In the genomic region with DNA sequence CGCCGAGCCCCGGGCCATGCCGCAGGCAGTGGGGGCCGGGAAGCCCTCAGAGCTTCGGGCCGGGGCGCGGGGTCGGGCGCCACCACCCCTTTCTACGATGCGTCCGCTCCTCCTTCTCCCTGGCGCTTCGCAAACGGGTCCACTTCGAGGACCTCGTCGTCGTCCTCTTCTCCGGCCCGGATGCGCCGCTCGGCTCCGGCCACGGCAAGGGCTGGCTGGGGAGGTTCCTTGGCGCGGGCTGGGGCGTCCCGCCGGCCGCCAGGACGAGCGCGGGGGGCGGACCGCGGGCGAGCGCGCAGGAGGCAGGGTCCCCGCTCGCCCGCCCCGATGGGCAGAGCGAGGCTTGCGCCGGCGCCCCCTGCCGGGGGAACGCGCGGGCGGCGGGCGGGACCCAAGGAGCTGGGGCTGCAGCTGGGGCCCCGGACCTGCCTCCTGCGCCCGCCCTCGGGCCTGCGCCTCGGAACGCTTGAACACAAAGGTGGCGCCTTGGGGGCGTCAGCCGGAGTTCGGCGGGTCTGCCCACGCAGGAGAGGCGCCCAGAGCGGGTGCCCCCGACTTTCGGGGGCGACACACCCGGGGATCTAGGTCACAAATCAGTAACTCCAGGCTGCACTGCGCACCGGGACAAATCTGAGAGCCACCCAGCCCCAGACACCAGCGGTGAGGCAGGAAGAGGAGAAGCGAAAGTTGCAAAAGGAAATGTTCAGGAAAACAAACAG, we compare ENCODE assay signal across 9 cellular contexts. TPM values are rescaled to one million over a fixed set of nuclear protein-coding genes. Genes with fewer than 3 reads are reported as not detected.
DNase-seq lines count a peak whose midpoint lies in the region; ATAC-seq and TF ChIP-seq lines count a peak whose summit lies in the region.
"Had no signal": no experiment of that assay in that cellular context is flagged by ENCODE, and none has a peak within 500 bp of the region (broad histone marks: within the 10 kb centered on the region; RNA-seq: fewer than 3 reads in every experiment).

A gene (minus strand): TSS at position 283 of the 719 bp plus-strand sequence.

- H3K36me3 ChIP-seq in mucosa of stomach (ENCODE audit: control insufficient read depth, insufficient read depth, low read length) (no peaks in the 10 kb centered on the region), suprapubic skin (no peaks in the 10 kb centered on the region)

- H3K27me3 Mint-ChIP-seq in activated CD4-positive, alpha-beta memory T cell treated with anti-CD3 and anti-CD28 coated beads for 36 hours = peaks cover 64% of the 10 kb centered on the region

- no peak for ATAC-seq in HG02840 (IDR thresholded peaks at IDR 0.05; ENCODE audit: low FRiP score, unreplicated experiment)

- CTCF ChIA-PET in activated CD4-positive, alpha-beta memory T cell treated with anti-CD3 and anti-CD28 coated beads for 36 hours (lab: Charles Lee) = interaction anchor here (0.6 to 3.3 kb wide), 27 partner anchors 9 to 1641 kb away, joined by 3 to 25 read pairs (median 3); no protein-coding TSS in a partner anchor

- H3K9ac ChIP-seq in mucosa of stomach (ENCODE audit: low read length) = peak within 1 kb of the TSS; percentile 55

- H3K4me1 Mint-ChIP-seq in activated CD4-positive, alpha-beta memory T cell treated with anti-CD3 and anti-CD28 coated beads for 36 hours (ENCODE audit: low read depth) = peaks cover 4% of the 10 kb centered on the region

- H3K27me3 ChIP-seq in mucosa of stomach (ENCODE audit: control insufficient read depth, insufficient read depth, low read length) (peaks cover 31% of the 10 kb centered on the region), suprapubic skin (peaks cover 29% of the 10 kb centered on the region)

- POLR2A ChIA-PET in activated CD4-positive, alpha-beta memory T cell treated with anti-CD3 and anti-CD28 coated beads for 36 hours (lab: Charles Lee) = no interaction called here

- no peak for TF ChIP-seq EP300 in suprapubic skin (IDR thresholded peaks at IDR 0.05)

- TF ChIP-seq POLR2A in erythroblast (IDR thresholded peaks at IDR 0.05; ENCODE audit: low read length) = no peak
- TF ChIP-seq POLR2A in suprapubic skin (IDR thresholded peaks at IDR 0.05) = no peak

- peak; percentile 55 to 67 for TF ChIP-seq CTCF in suprapubic skin (IDR thresholded peaks at IDR 0.05)

- H3K4me1 ChIP-seq in mucosa of stomach (ENCODE audit: control insufficient read depth, insufficient read depth, low read length) (peaks cover 47% of the 10 kb centered on the region), suprapubic skin (peaks cover 36% of the 10 kb centered on the region)

- H3K4me3 ChIP-seq in mucosa of stomach (ENCODE audit: low read length) (peak within 1 kb of the TSS; percentile 26), suprapubic skin (peak within 1 kb of the TSS; percentile 65)

- no peaks in the 10 kb centered on the region for H3K9me3 Mint-ChIP-seq in activated CD4-positive, alpha-beta memory T cell treated with anti-CD3 and anti-CD28 coated beads for 36 hours

- 2% methylated on average over 10 of the region's 81 CpGs for WGBS in suprapubic skin

- no peak within 1 kb of the TSS for H3K27ac Mint-ChIP-seq in activated CD4-positive, alpha-beta memory T cell treated with anti-CD3 and anti-CD28 coated beads for 36 hours

- peak within 1 kb of the TSS; percentile 69 for H3K27ac ChIP-seq in suprapubic skin

- peak; percentile 33 to 44 for DNase-seq in activated CD4-positive, alpha-beta T cell treated with anti-CD3 and anti-CD28 coated beads for 24 hours (ENCODE audit: low read depth in 2 of 2)
- DNase-seq in activated CD4-positive, alpha-beta T cell treated with anti-CD3 and anti-CD28 coated beads for 1 hour = no peak
- peak; percentile 46 for DNase-seq in M059J (ENCODE audit: low read depth)
- peak; percentile 59 for DNase-seq in activated CD4-positive, alpha-beta memory T cell treated with anti-CD3 and anti-CD28 coated beads for 36 hours
- peak; percentile 77 to 86 for DNase-seq in erythroblast (lab: John Stamatoyannopoulos, UW)
- peak in 1 of 2 donors; percentile 73 for DNase-seq in suprapubic skin (ENCODE audit: low spot score in 2 of 2)

- no peaks in the 10 kb centered on the region for H3K36me3 Mint-ChIP-seq in activated CD4-positive, alpha-beta memory T cell treated with anti-CD3 and anti-CD28 coated beads for 36 hours

- H3K9me3 ChIP-seq in mucosa of stomach (ENCODE audit: control insufficient read depth, low read length) (no peaks in the 10 kb centered on the region), suprapubic skin (no peaks in the 10 kb centered on the region)

- intact Hi-C loops in activated CD4-positive, alpha-beta memory T cell treated with anti-CD3 and anti-CD28 coated beads for 36 hours (cut with micrococcal nuclease) = loop anchor here (5.0 kb wide), 1 partner anchor 173 kb away; no protein-coding TSS in a partner anchor

- peak within 1 kb of the TSS; percentile 25 for H3K4me3 Mint-ChIP-seq in activated CD4-positive, alpha-beta memory T cell treated with anti-CD3 and anti-CD28 coated beads for 36 hours

RNA-seq across cellular contexts. Expression of the gene that starts here (rescaled TPM):
- 0.94 and 2.9 TPM in 2 replicates for total RNA-seq in M059J (2014; rRNA removed; shearing (Covaris generic))
- total RNA-seq in activated CD4-positive, alpha-beta memory T cell treated with anti-CD3 and anti-CD28 coated beads for 36 hours = under 1 TPM; 0.05 to 0.31 TPM
- total RNA-seq in suprapubic skin = 1 to 10 TPM; 3.3 to 7.3 (median 5.0) TPM
- total RNA-seq: pulmonary artery endothelial cell had no signal

Comparison
In these comparisons a context has a peak if more than half of its experiments do, and no peak if none do; other contexts are left out.
1. Peak in DNase-seq in activated CD4-positive, alpha-beta memory T cell treated with anti-CD3 and anti-CD28 coated beads for 36 hours; RNA of the gene not detected or under 1 TPM.